1 cellular context compared by ENCODE assay signal in the genomic region with DNA sequence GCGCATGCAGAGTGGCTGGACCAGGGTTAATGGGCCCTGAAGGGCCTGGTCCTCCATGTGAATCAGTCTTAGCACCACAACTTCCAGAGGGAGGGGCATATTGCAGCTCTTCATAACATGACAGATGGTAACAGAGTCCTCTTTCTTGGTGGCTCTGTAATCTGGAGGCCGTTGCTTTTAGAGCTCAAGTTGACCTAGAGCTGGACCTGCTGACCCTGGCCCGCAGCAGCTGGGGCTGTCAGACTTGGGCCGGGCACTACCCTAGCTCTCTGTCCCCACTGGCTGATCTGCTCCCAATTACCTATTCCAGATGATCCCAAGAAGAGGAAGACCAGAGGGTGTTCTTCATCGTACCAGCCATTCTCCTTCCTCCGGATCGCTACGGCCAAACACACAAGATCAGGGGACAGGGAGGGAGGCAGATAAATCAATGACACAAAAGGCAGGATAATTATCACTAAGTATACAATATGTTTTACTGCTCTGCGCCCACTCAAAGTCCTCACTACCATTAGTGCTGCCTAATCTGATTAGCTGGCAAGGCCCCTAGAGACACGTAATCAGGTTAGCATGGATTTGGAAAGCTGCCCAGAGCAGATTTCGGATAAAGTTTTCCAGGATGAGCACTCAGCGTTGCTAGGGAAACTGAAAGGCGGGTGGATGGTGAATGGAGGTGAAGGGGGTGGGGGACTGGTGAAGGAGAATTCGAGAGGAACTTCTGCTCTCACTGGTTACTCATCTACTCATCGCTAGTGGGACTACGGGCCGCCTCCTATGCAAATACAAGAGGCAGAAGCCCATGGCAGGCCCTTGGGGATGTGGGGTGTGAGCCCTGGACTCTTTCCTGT.
A peak's percentile ranks its signal among the peaks of the same experiment; 100 is the strongest.
TF ChIP-seq lines count a peak whose summit lies in the region.

No MANE protein-coding gene starts in this region.

TF ChIP-seq in HEK293, 187 proteins besides CTCF, POLR2A, EP300 and RAD21 (continued from another document):
- TF ChIP-seq ZNF23 (tag by site-specific recombination; IDR thresholded peaks at IDR 0.05; ENCODE audit: borderline replicate concordance) = no peak
- TF ChIP-seq ZNF10 (tag by site-specific recombination; IDR thresholded peaks at IDR 0.05) = peak; percentile 95
- no peak for TF ChIP-seq ZNF140 (tag by site-specific recombination; IDR thresholded peaks at IDR 0.05)
- TF ChIP-seq ZNF202 (tag by site-specific recombination; IDR thresholded peaks at IDR 0.05; ENCODE audit: borderline replicate concordance) = no peak
- TF ChIP-seq, protein P1, sequence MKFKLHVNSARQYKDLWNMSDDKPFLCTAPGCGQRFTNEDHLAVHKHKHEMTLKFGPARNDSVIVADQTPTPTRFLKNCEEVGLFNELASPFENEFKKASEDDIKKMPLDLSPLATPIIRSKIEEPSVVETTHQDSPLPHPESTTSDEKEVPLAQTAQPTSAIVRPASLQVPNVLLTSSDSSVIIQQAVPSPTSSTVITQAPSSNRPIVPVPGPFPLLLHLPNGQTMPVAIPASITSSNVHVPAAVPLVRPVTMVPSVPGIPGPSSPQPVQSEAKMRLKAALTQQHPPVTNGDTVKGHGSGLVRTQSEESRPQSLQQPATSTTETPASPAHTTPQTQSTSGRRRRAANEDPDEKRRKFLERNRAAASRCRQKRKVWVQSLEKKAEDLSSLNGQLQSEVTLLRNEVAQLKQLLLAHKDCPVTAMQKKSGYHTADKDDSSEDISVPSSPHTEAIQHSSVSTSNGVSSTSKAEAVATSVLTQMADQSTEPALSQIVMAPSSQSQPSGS (tag by site-specific recombination; IDR thresholded peaks at IDR 0.05; ENCODE audit: low read depth) = no peak
- peak; percentile 50; the same call in 1 of the 2 replicates for TF ChIP-seq ZNF2 (tag by site-specific recombination; IDR thresholded peaks at IDR 0.05)
- no peak for TF ChIP-seq ZNF555 (tag by site-specific recombination; conservative IDR thresholded peaks at IDR 0.05)
- TF ChIP-seq, protein P2, sequence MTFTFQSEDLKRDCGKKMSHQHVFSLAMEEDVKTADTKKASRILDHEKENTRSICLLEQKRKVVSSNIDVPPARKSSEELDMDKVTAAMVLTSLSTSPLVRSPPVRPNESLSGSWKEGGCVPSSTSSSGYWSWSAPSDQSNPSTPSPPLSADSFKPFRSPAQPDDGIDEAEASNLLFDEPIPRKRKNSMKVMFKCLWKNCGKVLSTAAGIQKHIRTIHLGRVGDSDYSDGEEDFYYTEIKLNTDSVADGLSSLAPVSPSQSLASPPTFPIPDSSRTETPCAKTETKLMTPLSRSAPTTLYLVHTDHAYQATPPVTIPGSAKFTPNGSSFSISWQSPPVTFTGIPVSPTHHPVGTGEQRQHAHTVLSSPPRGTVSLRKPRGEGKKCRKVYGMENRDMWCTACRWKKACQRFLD (tag by site-specific recombination; IDR thresholded peaks at IDR 0.05) = no peak
